8 cellular contexts compared by ENCODE assay signal in genomic region chrX:132022863-132023116, GRCh38. TPM values are rescaled to one million over a fixed set of nuclear protein-coding genes. Genes with fewer than 3 reads are reported as not detected.
A peak's percentile ranks its signal among the peaks of the same experiment; 100 is the strongest.
DNase-seq lines count a peak whose midpoint lies in the region; ATAC-seq and TF ChIP-seq lines count a peak whose summit lies in the region.

No MANE protein-coding gene starts in this region.

- DNase-seq in AG04449 (ENCODE audit: low read depth, low spot score), result no peak
- DNase-seq in astrocyte of the spinal cord (ENCODE audit: low read depth, low spot score), result no peak
- no peak for DNase-seq in mesendoderm
- DNase-seq in NCI-H524 treated with DMSO at 0.1 percent for 48 hours (lab: John Stamatoyannopoulos, UW), result no peak
- no peak for DNase-seq in DMS53 (lab: John Stamatoyannopoulos, UW)
- no peak for DNase-seq in Ammon's horn (ENCODE audit: low spot score)

- H3K4ac ChIP-seq in mesendoderm (ENCODE audit: low read depth, low read length), result no peak overlapping the region

- no CpG with 5 or more reads among the region's 14 CpGs for WGBS in mesendoderm (ENCODE audit: extremely low coverage, insufficient coverage, low lambda C conversion rate)

- no peaks in the 10 kb centered on the region for H3K4me1 ChIP-seq in mesendoderm (ENCODE audit: control insufficient read depth, low read depth, low read length)

- H3K27ac ChIP-seq in mesendoderm (ENCODE audit: low read depth, low read length), result peak overlapping the region; percentile 76

- no peak overlapping the region for H2BK15ac ChIP-seq in mesendoderm (replicated peaks; ENCODE audit: low read depth)

- POLR2A ChIA-PET in AG04449 (lab: Yijun Ruan, JAX), result no interaction called here

- peaks cover 17% of the 10 kb centered on the region for H3K79me2 ChIP-seq in mesendoderm (ENCODE audit: control insufficient read depth, insufficient read depth, low read length)

- H3K27me3 ChIP-seq in mesendoderm (ENCODE audit: insufficient read depth, low read length, poor library complexity), result no peaks in the 10 kb centered on the region

- no peak for TF ChIP-seq CTCF in AG04449 (IDR thresholded peaks at IDR 0.05; ENCODE audit: insufficient read depth, low read length, missing control alignments)
- TF ChIP-seq CTCF in astrocyte of the spinal cord (IDR thresholded peaks at IDR 0.05; ENCODE audit: low read depth, low read length), result no peak

- ATAC-seq in GM19035 (IDR thresholded peaks at IDR 0.05; ENCODE audit: unreplicated experiment) (peak; percentile 15), HG03175 (IDR thresholded peaks at IDR 0.05; ENCODE audit: unreplicated experiment) (peak; percentile 28)

- H2BK5ac ChIP-seq in mesendoderm (ENCODE audit: low read length), result no peak overlapping the region

- H3K56ac ChIP-seq in mesendoderm (ENCODE audit: low read length), result peak overlapping the region; percentile 85

- in situ Hi-C loops in astrocyte of the spinal cord (cut with HindIII; ENCODE audit: low sequenced_read_pairs), result no loop called here

- H4K8ac ChIP-seq in mesendoderm (ENCODE audit: low read depth, low read length), result no peak overlapping the region

- H3K36me3 ChIP-seq in mesendoderm (ENCODE audit: control insufficient read depth, insufficient read depth, low read length), result no peaks in the 10 kb centered on the region

- H3K79me1 ChIP-seq in mesendoderm (ENCODE audit: low read length), result no peaks in the 10 kb centered on the region

- peak overlapping the region; percentile 66 for H3K4me2 ChIP-seq in mesendoderm (ENCODE audit: low read length)

- peak overlapping the region; percentile 32 for H3K18ac ChIP-seq in mesendoderm (ENCODE audit: low read length)

- H3K4me3 ChIP-seq in AG04449 (ENCODE audit: low read depth, low read length), result peak overlapping the region; percentile 64
- peak overlapping the region; percentile 53 for H3K4me3 ChIP-seq in astrocyte of the spinal cord (ENCODE audit: low read depth, low read length)
- H3K4me3 ChIP-seq in mesendoderm (ENCODE audit: low read length), result peak overlapping the region; percentile 40

- CTCF ChIA-PET in AG04449 (lab: Yijun Ruan, JAX), result interaction anchor here (2.2 kb wide), 1 partner anchor 48 kb away, joined by 6 read pairs; no protein-coding TSS in a partner anchor

- H3K9ac ChIP-seq in mesendoderm (ENCODE audit: low read length), result peak overlapping the region; percentile 76

- H3K23ac ChIP-seq in mesendoderm (ENCODE audit: low read length), result no peak overlapping the region

- no peak overlapping the region for H4K5ac ChIP-seq in mesendoderm (ENCODE audit: low read length)

- no peak overlapping the region for H2AK5ac ChIP-seq in mesendoderm (ENCODE audit: low read length)

- no peak overlapping the region for H2BK120ac ChIP-seq in mesendoderm (ENCODE audit: low read depth, low read length)

RNA-seq across cellular contexts. Expression of gene STK26, which starts 0.3 kb away (rescaled TPM):
- 69.3 TPM for polyA plus RNA-seq in mesendoderm (2013, experiment 1 of 2)
- 71.4 TPM for polyA plus RNA-seq in mesendoderm (2013, experiment 2 of 2)
